14 cellular contexts compared by ENCODE assay signal in the genomic region with DNA sequence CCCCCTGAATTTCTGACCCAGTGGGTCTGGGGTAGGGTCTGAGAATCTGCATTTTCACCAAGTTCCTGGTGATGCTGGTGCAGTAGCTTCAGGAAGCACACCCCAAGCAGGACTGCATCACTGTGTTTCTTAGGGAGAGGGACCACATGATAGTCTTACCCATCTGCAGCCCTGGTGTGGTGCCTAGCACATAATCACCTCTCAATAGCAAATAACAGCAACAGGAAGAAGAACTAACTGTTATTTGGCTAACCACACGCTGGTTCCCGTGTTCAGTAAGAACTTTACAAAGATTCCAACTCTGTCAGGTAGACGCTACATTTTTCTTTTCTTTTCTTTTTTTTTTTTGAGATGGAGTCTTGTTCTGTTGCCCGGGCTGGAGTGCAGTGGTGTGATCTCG. TPM values are rescaled to one million over a fixed set of nuclear protein-coding genes. Genes with fewer than 3 reads are reported as not detected.
DNase-seq lines count a peak whose midpoint lies in the region; ATAC-seq and TF ChIP-seq lines count a peak whose summit lies in the region.
"Had no signal": no experiment of that assay in that cellular context is flagged by ENCODE, and none has a peak within 500 bp of the region (broad histone marks: within the 10 kb centered on the region; RNA-seq: fewer than 3 reads in every experiment).

No MANE protein-coding gene starts in this region.

- no peaks in the 10 kb centered on the region for H3K36me3 Mint-ChIP-seq in activated CD8-positive, alpha-beta T cell treated with anti-CD3 and anti-CD28 coated beads, Interleukin-2, amount 10 ng/mL, durations not matched to agents 7 days and 5 days (ENCODE audit: low read depth)
- H3K36me3 Mint-ChIP-seq in activated CD8-positive, alpha-beta T cell treated with anti-CD3 and anti-CD28 coated beads for 36 hours (ENCODE audit: low read depth) = no peaks in the 10 kb centered on the region
- H3K36me3 Mint-ChIP-seq in T-helper 2 cell treated with Interferon-gamma antibody and Interleukin-4, amounts not matched to agents 5 μg/mL and 100 μg/mL, for 36 hours (ENCODE audit: low read depth) = no peaks in the 10 kb centered on the region
- H3K36me3 Mint-ChIP-seq in nephron progenitor cell (ENCODE audit: low read depth) = no peaks in the 10 kb centered on the region
- H3K36me3 Mint-ChIP-seq: CD4-positive, alpha-beta memory T cell had no signal

- intact Hi-C loops in activated CD8-positive, alpha-beta T cell treated with anti-CD3 and anti-CD28 coated beads for 36 hours (cut with micrococcal nuclease) = no loop called here
- intact Hi-C loops in Right ventricle myocardium inferior (cut with DNase I) = no loop called here

- no peak for TF ChIP-seq CTCF in activated CD8-positive, alpha-beta T cell treated with anti-CD3 and anti-CD28 coated beads for 36 hours (IDR thresholded peaks at IDR 0.05)
- TF ChIP-seq CTCF in nephron progenitor cell (IDR thresholded peaks at IDR 0.05) = no peak

- CTCF ChIA-PET in activated CD8-positive, alpha-beta T cell treated with anti-CD3 and anti-CD28 coated beads, Interleukin-2, amount 10 ng/mL, durations not matched to agents 7 days and 5 days (lab: Charles Lee) = no interaction called here
- CTCF ChIA-PET in activated CD8-positive, alpha-beta T cell treated with anti-CD3 and anti-CD28 coated beads for 36 hours (lab: Charles Lee) = interaction anchor here (0.9 kb wide), 1 partner anchor 12 kb away, joined by 3 read pairs; no protein-coding TSS in a partner anchor

- H3K27me3 Mint-ChIP-seq in activated CD8-positive, alpha-beta T cell treated with anti-CD3 and anti-CD28 coated beads, Interleukin-2, amount 10 ng/mL, durations not matched to agents 7 days and 5 days (ENCODE audit: low read depth) = peaks cover 2% of the 10 kb centered on the region
- peaks cover 12% of the 10 kb centered on the region for H3K27me3 Mint-ChIP-seq in activated CD8-positive, alpha-beta T cell treated with anti-CD3 and anti-CD28 coated beads for 36 hours
- H3K27me3 Mint-ChIP-seq in T-helper 2 cell treated with Interferon-gamma antibody and Interleukin-4, amounts not matched to agents 5 μg/mL and 100 μg/mL, for 36 hours (ENCODE audit: low read depth) = peaks cover 8% of the 10 kb centered on the region
- H3K27me3 Mint-ChIP-seq in nephron progenitor cell (ENCODE audit: low read depth, poor library complexity) = no peaks in the 10 kb centered on the region

- no peaks in the 10 kb centered on the region for H3K9me3 Mint-ChIP-seq in activated CD8-positive, alpha-beta T cell treated with anti-CD3 and anti-CD28 coated beads, Interleukin-2, amount 10 ng/mL, durations not matched to agents 7 days and 5 days (ENCODE audit: insufficient read depth)
- H3K9me3 Mint-ChIP-seq in activated CD8-positive, alpha-beta T cell treated with anti-CD3 and anti-CD28 coated beads for 36 hours = no peaks in the 10 kb centered on the region
- H3K9me3 Mint-ChIP-seq in T-helper 2 cell treated with Interferon-gamma antibody and Interleukin-4, amounts not matched to agents 5 μg/mL and 100 μg/mL, for 36 hours = no peaks in the 10 kb centered on the region
- no peaks in the 10 kb centered on the region for H3K9me3 Mint-ChIP-seq in nephron progenitor cell
- H3K9me3 Mint-ChIP-seq: CD4-positive, alpha-beta memory T cell had no signal

- H3K27ac Mint-ChIP-seq in activated CD8-positive, alpha-beta T cell treated with anti-CD3 and anti-CD28 coated beads, Interleukin-2, amount 10 ng/mL, durations not matched to agents 7 days and 5 days = peak overlapping the region; percentile 48
- H3K27ac Mint-ChIP-seq in activated CD8-positive, alpha-beta T cell treated with anti-CD3 and anti-CD28 coated beads for 36 hours = no peak overlapping the region
- H3K27ac Mint-ChIP-seq in T-helper 2 cell treated with Interferon-gamma antibody and Interleukin-4, amounts not matched to agents 5 μg/mL and 100 μg/mL, for 36 hours = no peak overlapping the region
- peak overlapping the region; percentile 64 for H3K27ac Mint-ChIP-seq in nephron progenitor cell
- H3K27ac Mint-ChIP-seq: CD4-positive, alpha-beta memory T cell had no signal

- ATAC-seq in activated CD8-positive, alpha-beta T cell treated with anti-CD3 and anti-CD28 coated beads, Interleukin-2, amount 10 ng/mL, durations not matched to agents 7 days and 5 days = no peak
- ATAC-seq in activated CD8-positive, alpha-beta T cell treated with anti-CD3 and anti-CD28 coated beads for 36 hours = no peak
- ATAC-seq in Right ventricle myocardium inferior = no peak
- ATAC-seq: A549 had no signal

- DNase-seq in activated CD8-positive, alpha-beta T cell treated with anti-CD3 and anti-CD28 coated beads, Interleukin-2, amount 10 ng/mL, durations not matched to agents 7 days and 5 days = no peak
- DNase-seq in activated CD8-positive, alpha-beta T cell treated with anti-CD3 and anti-CD28 coated beads for 36 hours = no peak
- peak; percentile 78 for DNase-seq in Jurkat, Clone E6-1 (ENCODE audit: low read depth, low spot score)
- DNase-seq in T-helper 2 cell treated with Interferon-gamma antibody and Interleukin-4, amounts not matched to agents 5 μg/mL and 100 μg/mL, for 36 hours (ENCODE audit: low spot score) = no peak
- no peak for DNase-seq in nephron progenitor cell
- DNase-seq in retina = no peak
- DNase-seq in Right ventricle myocardium inferior (ENCODE audit: missing footprints) = no peak
- DNase-seq: AML-193; CD4-positive, alpha-beta memory T cell; DMS153; DMS79; GDM1 had no signal

- POLR2A ChIA-PET in activated CD8-positive, alpha-beta T cell treated with anti-CD3 and anti-CD28 coated beads, Interleukin-2, amount 10 ng/mL, durations not matched to agents 7 days and 5 days (lab: Charles Lee) = no interaction called here
- POLR2A ChIA-PET in activated CD8-positive, alpha-beta T cell treated with anti-CD3 and anti-CD28 coated beads for 36 hours (lab: Charles Lee) = interaction anchor here (0.7 kb wide), 1 partner anchor 15 kb away, joined by 3 read pairs; no protein-coding TSS in a partner anchor

- H3K4me1 Mint-ChIP-seq in activated CD8-positive, alpha-beta T cell treated with anti-CD3 and anti-CD28 coated beads, Interleukin-2, amount 10 ng/mL, durations not matched to agents 7 days and 5 days (ENCODE audit: low read depth) = peaks cover 18% of the 10 kb centered on the region
- peaks cover 19% of the 10 kb centered on the region for H3K4me1 Mint-ChIP-seq in activated CD8-positive, alpha-beta T cell treated with anti-CD3 and anti-CD28 coated beads for 36 hours (ENCODE audit: low read depth)
- H3K4me1 Mint-ChIP-seq in T-helper 2 cell treated with Interferon-gamma antibody and Interleukin-4, amounts not matched to agents 5 μg/mL and 100 μg/mL, for 36 hours (ENCODE audit: low read depth) = peaks cover 40% of the 10 kb centered on the region
- H3K4me1 Mint-ChIP-seq in nephron progenitor cell = peaks cover 15% of the 10 kb centered on the region

- H3K4me3 ChIP-seq in Jurkat, Clone E6-1 (ENCODE audit: low read length) = peak overlapping the region; percentile 11; the same call in 1 of the 2 replicates
- H3K4me3 ChIP-seq: A549, HAP-1 had no signal

- H3K4me3 Mint-ChIP-seq in activated CD8-positive, alpha-beta T cell treated with anti-CD3 and anti-CD28 coated beads, Interleukin-2, amount 10 ng/mL, durations not matched to agents 7 days and 5 days = no peak overlapping the region
- H3K4me3 Mint-ChIP-seq in activated CD8-positive, alpha-beta T cell treated with anti-CD3 and anti-CD28 coated beads for 36 hours = no peak overlapping the region
- peak overlapping the region; percentile 24 for H3K4me3 Mint-ChIP-seq in T-helper 2 cell treated with Interferon-gamma antibody and Interleukin-4, amounts not matched to agents 5 μg/mL and 100 μg/mL, for 36 hours
- no peak overlapping the region for H3K4me3 Mint-ChIP-seq in nephron progenitor cell
- H3K4me3 Mint-ChIP-seq: CD4-positive, alpha-beta memory T cell had no signal

RNA-seq across cellular contexts. Expression of a gene that starts 41.9 kb away (rescaled TPM):
- total RNA-seq in activated CD8-positive, alpha-beta T cell treated with anti-CD3 and anti-CD28 coated beads, Interleukin-2, amount 10 ng/mL, durations not matched to agents 7 days and 5 days = 10 to 100 TPM; 57.4 to 63.2 TPM
- 10 to 100 TPM; 47.0 to 47.4 TPM for total RNA-seq in activated CD8-positive, alpha-beta T cell treated with anti-CD3 and anti-CD28 coated beads for 36 hours
- polyA plus RNA-seq in Jurkat, Clone E6-1 (2012; ENCODE audit: insufficient read depth, insufficient read length) = 9.2 TPM
- total RNA-seq in Right ventricle myocardium inferior = 9.9 TPM

Comparison
In these comparisons a context has a peak if more than half of its experiments do, and no peak if none do; other contexts are left out.
1. H3K27ac Mint-ChIP-seq: peak in activated CD8-positive, alpha-beta T cell treated with anti-CD3 and anti-CD28 coated beads, Interleukin-2, amount 10 ng/mL, durations not matched to agents 7 days and 5 days (single experiment) and nephron progenitor cell (single experiment); none in activated CD8-positive, alpha-beta T cell treated with anti-CD3 and anti-CD28 coated beads for 36 hours (single experiment) and T-helper 2 cell treated with Interferon-gamma antibody and Interleukin-4, amounts not matched to agents 5 μg/mL and 100 μg/mL, for 36 hours (single experiment).